In genomic region chr7:1403844-1404404, GRCh38 we compare ENCODE assay signal across 11 cellular contexts. TPM values are rescaled to one million over a fixed set of nuclear protein-coding genes. Genes with fewer than 3 reads are reported as not detected.
A peak's percentile ranks its signal among the peaks of the same experiment; 100 is the strongest.
DNase-seq lines count a peak whose midpoint lies in the region; ATAC-seq and TF ChIP-seq lines count a peak whose summit lies in the region.
"Had no signal": no experiment of that assay in that cellular context is flagged by ENCODE, and none has a peak within 500 bp of the region (broad histone marks: within the 10 kb centered on the region; RNA-seq: fewer than 3 reads in every experiment).

No MANE protein-coding gene starts in this region.

- intact Hi-C loops in heart left ventricle (cut with DNase I) (no loop called here), cardiac septum (cut with DNase I) (no loop called here), Panc1 (cut with micrococcal nuclease; ENCODE audit: unreplicated experiment) (no loop called here), thyroid gland (cut with DNase I) (no loop called here)

- H3K4me3 ChIP-seq in heart left ventricle (peak overlapping the region in 1 of 12 donors; percentile 6), Panc1 (ENCODE audit: low read depth in 2 of 2, low read length in 2 of 2) (peak overlapping the region in 1 of 2 experiments; percentile 40; a peak in 2 of 4 replicates), foreskin fibroblast (ENCODE audit: low read depth in 1 of 2, low read length in 2 of 2) (no peak overlapping the region), thyroid gland (replicated peaks in 1 of 3) (no peak overlapping the region)

- WGBS in heart left ventricle, 4 donors, result 5 to 7% (median 6%) methylated on average over 28 of the region's 28 CpGs
- 5 to 8% methylated on average over 27 to 28 of the region's 28 CpGs for WGBS in thyroid gland, 2 donors

- CTCF ChIA-PET in Panc1 (lab: Charles Lee), result interaction anchor here (0.5 kb wide), 1 partner anchor 202 kb away, joined by 5 read pairs; no protein-coding TSS in a partner anchor

- H3K36me3 ChIP-seq in heart left ventricle, result no peaks in the 10 kb centered on the region
- no peaks in the 10 kb centered on the region for H3K36me3 ChIP-seq in Panc1 (ENCODE audit: control insufficient read depth, insufficient read depth, low read length)
- H3K36me3 ChIP-seq in thyroid gland, result no peaks in the 10 kb centered on the region

- H3K4me1 ChIP-seq in heart left ventricle (peaks cover 0 to 13% (median 0%) of the 10 kb centered on the region in 12 donors), Panc1 (ENCODE audit: control insufficient read depth, insufficient read depth, low read length) (peaks cover 12% of the 10 kb centered on the region), thyroid gland (peaks cover 0 to 4% of the 10 kb centered on the region in 2 donors)

- no peaks in the 10 kb centered on the region for H3K9me3 Mint-ChIP-seq in stimulated activated effector memory CD8-positive, alpha-beta T cell treated with anti-CD3 and anti-CD28 coated beads, Interleukin-12 subunit alpha, Interleukin-12 subunit beta, amount 100 ng/mL, for 72 hours

- BruUV-seq in Panc1 (replicated peaks; lab: Mats Ljungman, UMichigan), result no TSS peak

- H3K36me3 Mint-ChIP-seq in stimulated activated effector memory CD8-positive, alpha-beta T cell treated with anti-CD3 and anti-CD28 coated beads, Interleukin-12 subunit alpha, Interleukin-12 subunit beta, amount 100 ng/mL, for 72 hours, result no peaks in the 10 kb centered on the region

- in situ Hi-C loops in Panc1 (cut with HindIII; ENCODE audit: low pct_unique_long_range_greater_than_20kb, low sequenced_read_pairs), result no loop called here

- peaks cover 0 to 17% (median 3%) of the 10 kb centered on the region in 12 donors for H3K9me3 ChIP-seq in heart left ventricle
- H3K9me3 ChIP-seq in Panc1 (ENCODE audit: control insufficient read depth, insufficient read depth, low read depth, low read length), result no peaks in the 10 kb centered on the region
- H3K9me3 ChIP-seq in thyroid gland, result no peaks in the 10 kb centered on the region

- no peak overlapping the region for H3K27ac Mint-ChIP-seq in stimulated activated effector memory CD8-positive, alpha-beta T cell treated with anti-CD3 and anti-CD28 coated beads, Interleukin-12 subunit alpha, Interleukin-12 subunit beta, amount 100 ng/mL, for 72 hours
- H3K27ac Mint-ChIP-seq: memory B cell had no signal

- TF ChIP-seq CTCF in heart left ventricle (IDR thresholded peaks at IDR 0.05) (peak in 6 of 12 donors; percentile 9 to 40 (median 19)), Panc1 (IDR thresholded peaks at IDR 0.05) (no peak), foreskin fibroblast (IDR thresholded peaks at IDR 0.05; ENCODE audit: low read depth, low read length) (no peak), thyroid gland (IDR thresholded peaks at IDR 0.05) (no peak)

- DNase-seq in heart left ventricle (peak in 3 of 5 donors; percentile 27 to 45 (median 35)), cardiac septum (ENCODE audit: low spot score) (no peak), Panc1 (ENCODE audit: low read depth, low spot score) (no peak), foreskin fibroblast (peak; percentile 41 to 73), thyroid gland (peak; percentile 6 to 10), NCI-H82 treated with DMSO at 0.1 percent for 48 hours (lab: John Stamatoyannopoulos, UW; ENCODE audit: unreplicated experiment) (no peak)
- DNase-seq in stimulated activated effector memory CD8-positive, alpha-beta T cell treated with anti-CD3 and anti-CD28 coated beads, Interleukin-12 subunit alpha, Interleukin-12 subunit beta, amount 100 ng/mL, for 72 hours (ENCODE audit: low spot score in 2 of 2), result no peak
- DNase-seq: activated naive CD4-positive, alpha-beta T cell treated with anti-CD3 and anti-CD28 coated beads, Interleukin-2, amount 50 U/mL, for 16 hours; NCI-H510A treated with DMSO at 0.1 percent for 48 hours had no signal

- no peak overlapping the region for H3K4me3 Mint-ChIP-seq in stimulated activated effector memory CD8-positive, alpha-beta T cell treated with anti-CD3 and anti-CD28 coated beads, Interleukin-12 subunit alpha, Interleukin-12 subunit beta, amount 100 ng/mL, for 72 hours
- H3K4me3 Mint-ChIP-seq: memory B cell had no signal

- ATAC-seq in heart left ventricle (peak in 3 of 4 donors; percentile 41 to 83 (median 42)), Panc1 (peak; percentile 59), HG03095 (IDR thresholded peaks at IDR 0.05; ENCODE audit: unreplicated experiment) (no peak)
- ATAC-seq in stimulated activated effector memory CD8-positive, alpha-beta T cell treated with anti-CD3 and anti-CD28 coated beads, Interleukin-12 subunit alpha, Interleukin-12 subunit beta, amount 100 ng/mL, for 72 hours, result no peak

- H3K27ac ChIP-seq in heart left ventricle (no peak overlapping the region), Panc1 (ENCODE audit: low read length) (no peak overlapping the region), thyroid gland (no peak overlapping the region)

- TF ChIP-seq POLR2A in heart left ventricle (IDR thresholded peaks at IDR 0.05) (no peak), thyroid gland (IDR thresholded peaks at IDR 0.05) (no peak)

- H3K27me3 ChIP-seq in heart left ventricle (peaks cover 21 to 72% (median 46%) of the 10 kb centered on the region in 9 donors), Panc1 (ENCODE audit: control insufficient read depth, insufficient read depth, low read length) (peaks cover 8% of the 10 kb centered on the region), thyroid gland (peaks cover 4% of the 10 kb centered on the region)

- H3K4me1 Mint-ChIP-seq in stimulated activated effector memory CD8-positive, alpha-beta T cell treated with anti-CD3 and anti-CD28 coated beads, Interleukin-12 subunit alpha, Interleukin-12 subunit beta, amount 100 ng/mL, for 72 hours, result peaks cover 9% of the 10 kb centered on the region

- POLR2A ChIA-PET in Panc1 (lab: Charles Lee), result interaction anchor here (0.7 kb wide), 2 partner anchors 153 to 829 kb away, joined by 3 to 7 read pairs; partner anchors contain the start of gene MAD1L1

RNA-seq across cellular contexts. Expression of gene MICALL2, which starts 55.3 kb away (rescaled TPM):
- 10 to 100 TPM in 2 of 9 donors, 1 to 10 TPM in 7; 2.5 to 18.3 (median 7.3) TPM for total RNA-seq in heart left ventricle
- 10 to 100 TPM; 10.9 to 12.6 TPM for polyA plus RNA-seq in heart left ventricle
- total RNA-seq in cardiac septum, result 19.7 TPM
- 144 TPM for total RNA-seq in Panc1 (2021; ENCODE audit: unreplicated experiment)
- 127 TPM for polyA plus RNA-seq in Panc1 (2012; ENCODE audit: insufficient read length)
- total RNA-seq in thyroid gland, result 10 to 100 TPM; 10.0 to 16.6 (median 14.3) TPM

Comparison
In these comparisons a context has a peak if more than half of its experiments do, and no peak if none do; other contexts are left out.
1. DNase-seq: peak in heart left ventricle (3 of 5), foreskin fibroblast (2 of 2) and thyroid gland (2 of 2); none in cardiac septum (single experiment), Panc1 (single experiment), NCI-H82 treated with DMSO at 0.1 percent for 48 hours (single experiment) and stimulated activated effector memory CD8-positive, alpha-beta T cell treated with anti-CD3 and anti-CD28 coated beads, Interleukin-12 subunit alpha, Interleukin-12 subunit beta, amount 100 ng/mL, for 72 hours (0 of 2).
2. ATAC-seq: peak in heart left ventricle (3 of 4) and Panc1 (single experiment); none in HG03095 (single experiment) and stimulated activated effector memory CD8-positive, alpha-beta T cell treated with anti-CD3 and anti-CD28 coated beads, Interleukin-12 subunit alpha, Interleukin-12 subunit beta, amount 100 ng/mL, for 72 hours (single experiment).